Comparison of ENCODE assay signal across 20 cellular contexts in genomic region chr18:79197531-79197930, GRCh38.
DNase-seq lines count a peak whose midpoint lies in the region; ATAC-seq and TF ChIP-seq lines count a peak whose summit lies in the region.
"Had no signal": no experiment of that assay in that cellular context is flagged by ENCODE, and none has a peak within 500 bp of the region (broad histone marks: within the 10 kb centered on the region; RNA-seq: fewer than 3 reads in every experiment).

No MANE protein-coding gene starts in this region.

- no peak for ATAC-seq in HG03108 (IDR thresholded peaks at IDR 0.05; ENCODE audit: unreplicated experiment)
- ATAC-seq in GM18868 (IDR thresholded peaks at IDR 0.05; ENCODE audit: unreplicated experiment): no peak
- ATAC-seq: activated CD4-positive, alpha-beta T cell treated with anti-CD3 and anti-CD28 coated beads for 36 hours; PC-3 had no signal

- no peaks in the 10 kb centered on the region for H3K36me3 ChIP-seq in KMS-11 (ENCODE audit: insufficient read depth)

- H2AFZ ChIP-seq in KMS-11 (ENCODE audit: low read depth): no peak overlapping the region

- H4K20me1 ChIP-seq in KMS-11 (ENCODE audit: insufficient read depth): no peaks in the 10 kb centered on the region

- H3K4me1 ChIP-seq in KMS-11 (ENCODE audit: low read depth, poor library complexity, severe bottlenecking): peaks cover 85% of the 10 kb centered on the region
- H3K4me1 ChIP-seq: esophagus squamous epithelium had no signal

- H3K4me3 ChIP-seq in KMS-11 (IDR thresholded peaks at IDR 0.05; ENCODE audit: insufficient read depth, low read depth, low read length): no peak overlapping the region
- H3K4me3 ChIP-seq: coronary artery, esophagus squamous epithelium, psoas muscle had no signal

- H3K27ac ChIP-seq in KMS-11: peak overlapping the region; percentile 27; the same call in 1 of the 2 replicates
- H3K27ac ChIP-seq: coronary artery, esophagus squamous epithelium, psoas muscle had no signal

- no peaks in the 10 kb centered on the region for H3K27me3 ChIP-seq in KMS-11 (ENCODE audit: insufficient read depth, low read depth)
- H3K27me3 ChIP-seq: esophagus squamous epithelium had no signal

- H3K9ac ChIP-seq in KMS-11: 0 out of 2 replicates have a peak overlapping the region, but pooled peaks have one; percentile 12

- H3K4me2 ChIP-seq in KMS-11: peak overlapping the region; percentile 56

- H3K79me2 ChIP-seq in KMS-11 (ENCODE audit: insufficient read depth, low read depth): no peaks in the 10 kb centered on the region

- DNase-seq in NCI-H187 treated with DMSO at 0.1 percent for 48 hours (lab: John Stamatoyannopoulos, UW): peak; percentile 48
- DNase-seq in NCI-H345 treated with DMSO at 0.1 percent for 48 hours (lab: John Stamatoyannopoulos, UW; ENCODE audit: unreplicated experiment): peak; percentile 58
- peak; percentile 46 for DNase-seq in left kidney (ENCODE audit: low read depth, low spot score)
- DNase-seq in foreskin melanocyte: no peak
- DNase-seq: activated CD4-positive, alpha-beta T cell treated with anti-CD3 and anti-CD28 coated beads for 36 hours; activated CD8-positive, alpha-beta memory T cell treated with anti-CD3 and anti-CD28 coated beads for 24 hours; activated naive CD4-positive, alpha-beta T cell treated with Interleukin-2 at 50 U/mL for 16 hours; activated T-cell treated with anti-CD3 and anti-CD28 coated beads, Interleukin-2, amount 50 U/mL, for 24 hours; endodermal cell; esophagus squamous epithelium; kidney; MV-4-11; PC-3; psoas muscle; SIG-M5; substantia nigra had no signal

- no peak for TF ChIP-seq CTCF in KMS-11 (conservative IDR thresholded peaks at IDR 0.05; ENCODE audit: low read depth, low read length)
